Comparison of ENCODE assay signal across 8 cellular contexts in the genomic region with DNA sequence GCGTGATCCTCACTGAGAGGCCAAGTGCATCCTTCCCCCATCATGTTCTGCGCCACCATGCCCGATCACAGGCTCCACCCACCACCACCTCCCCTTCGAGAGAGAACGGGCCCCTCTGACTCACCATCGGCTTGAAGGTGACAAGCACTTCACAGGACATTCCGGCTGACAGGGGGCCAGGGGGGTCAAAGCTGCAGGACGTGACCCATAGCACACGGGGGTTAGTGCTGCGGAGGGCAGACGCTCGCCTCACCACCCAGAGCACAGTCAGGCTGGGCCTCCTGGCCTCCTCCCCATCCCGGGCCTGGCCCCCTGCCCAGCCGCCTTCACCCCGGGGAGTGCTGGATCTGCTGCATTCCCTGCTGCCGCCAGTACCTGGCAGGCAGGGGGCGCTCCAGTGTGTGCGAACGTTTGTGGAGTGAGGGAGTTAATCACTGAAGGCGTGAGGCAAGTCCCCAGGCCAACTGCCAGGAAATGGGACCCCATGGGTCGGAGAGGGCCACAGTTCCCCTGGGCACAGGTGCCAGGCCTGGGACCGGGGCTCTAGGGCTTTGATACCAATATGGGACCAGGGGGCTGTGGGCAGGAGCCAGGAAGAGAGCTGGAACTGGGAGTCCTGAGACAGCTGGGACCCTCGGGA. TPM values are rescaled to one million over a fixed set of nuclear protein-coding genes. Genes with fewer than 3 reads are reported as not detected.
DNase-seq lines count a peak whose midpoint lies in the region; ATAC-seq, FAIRE-seq and TF ChIP-seq lines count a peak whose summit lies in the region.

No MANE protein-coding gene starts in this region.

- ATAC-seq in HG03432 (IDR thresholded peaks at IDR 0.05; ENCODE audit: unreplicated experiment) = no peak

- H3K9me3 ChIP-seq in osteoblast (ENCODE audit: low read depth, low read length) (no peaks in the 10 kb centered on the region), tibial nerve (no peaks in the 10 kb centered on the region)

- DNase-seq in D721Med (ENCODE audit: insufficient read length, low spot score) = peak; percentile 80
- DNase-seq in SHP77 (lab: John Stamatoyannopoulos, UW) = peak; percentile 83 to 88
- DNase-seq in activated effector memory CD4-positive, alpha-beta T cell treated with anti-CD3 and anti-CD28 coated beads, Interleukin-2, amount 50 U/mL, for 16 hours = peak; percentile 85
- peak; percentile 79 for DNase-seq in germinal center (ENCODE audit: low spot score)
- DNase-seq in osteoblast (ENCODE audit: insufficient read length, low spot score, missing footprints) = peak; percentile 98
- DNase-seq in tibial nerve (ENCODE audit: low spot score in 2 of 2) = peak; percentile 48 to 56

- WGBS in tibial nerve, 2 donors = 8 to 9% methylated on average over 20 to 21 of the region's 23 CpGs

- H3K4me3 ChIP-seq in osteoblast (ENCODE audit: insufficient read depth, low read length) (no peak overlapping the region), tibial nerve (no peak overlapping the region)

- peak; percentile 91 for TF ChIP-seq RAD21 in Ishikawa (IDR thresholded peaks at IDR 0.05; ENCODE audit: low read depth)

- no peaks in the 10 kb centered on the region for H4K20me1 ChIP-seq in osteoblast (ENCODE audit: insufficient read depth, low read length)

- no peak for FAIRE-seq in D721Med (lab: Jason Lieb, UNC)

- TF ChIP-seq CTCF in D721Med (IDR thresholded peaks at IDR 0.05; ENCODE audit: insufficient read depth, missing control alignments) (peak; percentile 91), osteoblast (IDR thresholded peaks at IDR 0.05; ENCODE audit: extremely low read depth, low read depth, low read length) (peak; percentile 67), tibial nerve (IDR thresholded peaks at IDR 0.05) (peak; percentile 35 to 74 (median 54))

- no peaks in the 10 kb centered on the region for H3K79me2 ChIP-seq in osteoblast (ENCODE audit: insufficient read depth, low read length)

- H3K4me1 ChIP-seq in osteoblast (ENCODE audit: insufficient read depth, low read length) (no peaks in the 10 kb centered on the region), tibial nerve (peaks cover 0 to 8% (median 0%) of the 10 kb centered on the region in 4 donors)

- no peak overlapping the region for H3K4me2 ChIP-seq in osteoblast (ENCODE audit: insufficient read depth, low read length)

- no peak overlapping the region for H3K27ac ChIP-seq in osteoblast (ENCODE audit: low read depth, low read length)
- H3K27ac ChIP-seq in tibial nerve = no peak overlapping the region

- no peaks in the 10 kb centered on the region for H3K36me3 ChIP-seq in osteoblast (ENCODE audit: insufficient read depth, low read length)
- no peaks in the 10 kb centered on the region for H3K36me3 ChIP-seq in tibial nerve

- peaks cover 15% of the 10 kb centered on the region for H3K27me3 ChIP-seq in osteoblast (ENCODE audit: insufficient read depth, low read length)
- H3K27me3 ChIP-seq in tibial nerve = peaks cover 0 to 75% of the 10 kb centered on the region in 2 donors

- no peak overlapping the region for H2AFZ ChIP-seq in osteoblast (ENCODE audit: low read length)

- TF ChIP-seq EP300 in Ishikawa (IDR thresholded peaks at IDR 0.05; ENCODE audit: borderline replicate concordance) (no peak), tibial nerve (IDR thresholded peaks at IDR 0.05) (no peak)

- no peak for TF ChIP-seq POLR2A in tibial nerve (IDR thresholded peaks at IDR 0.05)

TF ChIP-seq in Ishikawa, 13 proteins besides CTCF, POLR2A, EP300 and RAD21:
- peak; percentile 61; the same call in 1 of the 2 replicates for TF ChIP-seq TEAD4 (IDR thresholded peaks at IDR 0.05)
- no peak for TF ChIP-seq FOXM1 (IDR thresholded peaks at IDR 0.05; ENCODE audit: borderline replicate concordance, low read depth)
- TF ChIP-seq TAF1 (IDR thresholded peaks at IDR 0.05; ENCODE audit: low read depth) = no peak
- TF ChIP-seq, protein P1, sequence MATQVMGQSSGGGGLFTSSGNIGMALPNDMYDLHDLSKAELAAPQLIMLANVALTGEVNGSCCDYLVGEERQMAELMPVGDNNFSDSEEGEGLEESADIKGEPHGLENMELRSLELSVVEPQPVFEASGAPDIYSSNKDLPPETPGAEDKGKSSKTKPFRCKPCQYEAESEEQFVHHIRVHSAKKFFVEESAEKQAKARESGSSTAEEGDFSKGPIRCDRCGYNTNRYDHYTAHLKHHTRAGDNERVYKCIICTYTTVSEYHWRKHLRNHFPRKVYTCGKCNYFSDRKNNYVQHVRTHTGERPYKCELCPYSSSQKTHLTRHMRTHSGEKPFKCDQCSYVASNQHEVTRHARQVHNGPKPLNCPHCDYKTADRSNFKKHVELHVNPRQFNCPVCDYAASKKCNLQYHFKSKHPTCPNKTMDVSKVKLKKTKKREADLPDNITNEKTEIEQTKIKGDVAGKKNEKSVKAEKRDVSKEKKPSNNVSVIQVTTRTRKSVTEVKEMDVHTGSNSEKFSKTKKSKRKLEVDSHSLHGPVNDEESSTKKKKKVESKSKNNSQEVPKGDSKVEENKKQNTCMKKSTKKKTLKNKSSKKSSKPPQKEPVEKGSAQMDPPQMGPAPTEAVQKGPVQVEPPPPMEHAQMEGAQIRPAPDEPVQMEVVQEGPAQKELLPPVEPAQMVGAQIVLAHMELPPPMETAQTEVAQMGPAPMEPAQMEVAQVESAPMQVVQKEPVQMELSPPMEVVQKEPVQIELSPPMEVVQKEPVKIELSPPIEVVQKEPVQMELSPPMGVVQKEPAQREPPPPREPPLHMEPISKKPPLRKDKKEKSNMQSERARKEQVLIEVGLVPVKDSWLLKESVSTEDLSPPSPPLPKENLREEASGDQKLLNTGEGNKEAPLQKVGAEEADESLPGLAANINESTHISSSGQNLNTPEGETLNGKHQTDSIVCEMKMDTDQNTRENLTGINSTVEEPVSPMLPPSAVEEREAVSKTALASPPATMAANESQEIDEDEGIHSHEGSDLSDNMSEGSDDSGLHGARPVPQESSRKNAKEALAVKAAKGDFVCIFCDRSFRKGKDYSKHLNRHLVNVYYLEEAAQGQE (IDR thresholded peaks at IDR 0.05; ENCODE audit: low read depth) = no peak
- peak; percentile 75 for TF ChIP-seq NFIC (IDR thresholded peaks at IDR 0.05)
- TF ChIP-seq TCF12 (IDR thresholded peaks at IDR 0.05; ENCODE audit: low read depth) = no peak

RNA-seq across cellular contexts. Expression of a gene that starts 40.9 kb away (rescaled TPM):
- total RNA-seq in osteoblast (not detected in 2 replicates), tibial nerve (1 to 10 TPM in 1 of 4 donors, not detected in 3; 1.0 TPM)

RNA-seq across cellular contexts. Expression of a gene that starts 43.6 kb away (rescaled TPM):
- total RNA-seq in osteoblast (not detected in 2 replicates), tibial nerve (not detected)

RNA-seq across cellular contexts. Expression of a gene that starts 44.9 kb away (rescaled TPM):
- total RNA-seq in osteoblast (0.29 and 0.36 TPM in 2 replicates), tibial nerve (under 1 TPM in 2 of 4 donors, not detected in 2; 0.42 to 0.78 TPM)

RNA-seq across cellular contexts. Expression of a gene that starts 59.2 kb away (rescaled TPM):
- total RNA-seq in osteoblast (not detected in 2 replicates), tibial nerve (1 to 10 TPM in 1 of 4 donors, not detected in 3; 1.0 TPM)
